ENCODE assay signal across 16 cellular contexts in the genomic region with DNA sequence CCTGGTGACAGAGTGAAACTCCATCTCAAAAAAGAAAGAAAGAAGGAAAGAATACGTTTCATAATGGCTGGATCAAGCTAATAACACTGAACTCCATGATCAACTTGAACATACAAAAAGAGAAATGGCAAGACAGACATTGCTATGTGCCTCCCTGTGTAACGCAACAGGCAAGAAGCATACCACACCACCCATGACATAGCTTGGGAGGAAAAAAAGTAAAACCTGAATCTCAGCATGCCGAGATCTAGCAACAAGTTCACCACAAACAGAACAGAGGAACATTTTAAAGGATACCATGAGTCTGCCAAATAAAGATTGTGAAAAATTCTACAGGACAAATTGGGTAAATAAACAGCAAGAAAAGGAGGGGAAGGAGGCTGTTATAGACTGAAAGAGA. TPM values are rescaled to one million over a fixed set of nuclear protein-coding genes. Genes with fewer than 3 reads are reported as not detected.
DNase-seq lines count a peak whose midpoint lies in the region; ATAC-seq, FAIRE-seq and TF ChIP-seq lines count a peak whose summit lies in the region.
"Had no signal": no experiment of that assay in that cellular context is flagged by ENCODE, and none has a peak within 500 bp of the region (broad histone marks: within the 10 kb centered on the region; RNA-seq: fewer than 3 reads in every experiment).

No MANE protein-coding gene starts in this region.

- peaks cover 16% of the 10 kb centered on the region for H3K4me1 Mint-ChIP-seq in GM23338
- H3K4me1 Mint-ChIP-seq: CD4-positive, alpha-beta memory T cell had no signal

- H3K9me2 ChIP-seq in GM23338 (ENCODE audit: insufficient read depth) (no peaks in the 10 kb centered on the region), Karpas-422 (replicated peaks; ENCODE audit: insufficient read depth, low read length) (no peaks in the 10 kb centered on the region)

- ATAC-seq in GM23338, result no peak
- ATAC-seq: A549, GM12878 had no signal

- no peak overlapping the region for H3K23ac ChIP-seq in mesenchymal stem cell (ENCODE audit: low read length in 2 of 2)

- no peak overlapping the region for H3K18ac ChIP-seq in mesenchymal stem cell (ENCODE audit: low read depth in 1 of 2, low read length in 2 of 2)

- H3K4me3 ChIP-seq in GM23338 (no peak overlapping the region), mesenchymal stem cell (ENCODE audit: insufficient read depth in 1 of 2, low read depth in 1 of 2, low read length in 2 of 2) (no peak overlapping the region), smooth muscle cell (no peak overlapping the region), Karpas-422 (ENCODE audit: low read length) (no peak overlapping the region)
- H3K4me3 ChIP-seq: A549, GM12878 had no signal

- H3K9ac ChIP-seq in mesenchymal stem cell (ENCODE audit: low read length) (no peak overlapping the region), smooth muscle cell (ENCODE audit: low read depth) (no peak overlapping the region), Karpas-422 (ENCODE audit: low read length) (no peak overlapping the region)

- peaks cover 13% of the 10 kb centered on the region for H3K79me1 ChIP-seq in mesenchymal stem cell (replicated peaks; ENCODE audit: low read length, poor library complexity, severe bottlenecking)

- DNase-seq in GM23338 (ENCODE audit: low spot score) (no peak), H54 (ENCODE audit: insufficient read length, low spot score) (no peak), mesenchymal stem cell (no peak), smooth muscle cell (lab: John Stamatoyannopoulos, UW; ENCODE audit: unreplicated experiment) (no peak), Karpas-422 (no peak), SK-N-DZ (ENCODE audit: low spot score) (no peak)
- no peak for DNase-seq in stimulated activated CD4-positive, alpha-beta T cell treated with anti-CD3 and anti-CD28 coated beads, Interleukin-2, amount 100 ng/mL, for 48 hours
- DNase-seq: BE2C; CD4-positive, alpha-beta memory T cell; DMS79; H7 had no signal

- H2BK120ac ChIP-seq in mesenchymal stem cell (ENCODE audit: low read depth, low read length), result no peak overlapping the region

- H3K27ac Mint-ChIP-seq in GM23338, result peak overlapping the region; percentile 31; the same call in 1 of the 2 replicates
- H3K27ac Mint-ChIP-seq: CD4-positive, alpha-beta memory T cell had no signal

- no peaks in the 10 kb centered on the region for H3K27me3 ChIP-seq in GM23338 (ENCODE audit: insufficient read depth)
- no peaks in the 10 kb centered on the region for H3K27me3 ChIP-seq in mesenchymal stem cell (ENCODE audit: control insufficient read depth in 1 of 2, insufficient read depth in 1 of 2, low read length in 2 of 2)
- H3K27me3 ChIP-seq in smooth muscle cell (ENCODE audit: low read depth), result no peaks in the 10 kb centered on the region
- no peaks in the 10 kb centered on the region for H3K27me3 ChIP-seq in Karpas-422 (ENCODE audit: low read length)

- no peak overlapping the region for H2BK15ac ChIP-seq in mesenchymal stem cell (ENCODE audit: low read depth, poor library complexity, severe bottlenecking)

- H3K9me3 ChIP-seq in mesenchymal stem cell (ENCODE audit: control insufficient read depth, low read length) (no peaks in the 10 kb centered on the region), smooth muscle cell (replicated peaks; ENCODE audit: low read depth) (no peaks in the 10 kb centered on the region), Karpas-422 (ENCODE audit: low read length) (no peaks in the 10 kb centered on the region)
- H3K9me3 ChIP-seq: A549, BE2C had no signal

- H3K14ac ChIP-seq in mesenchymal stem cell (ENCODE audit: low read length in 2 of 2), result no peak overlapping the region

- TF ChIP-seq CTCF in GM23338 (conservative IDR thresholded peaks at IDR 0.05; ENCODE audit: low read depth in 2 of 2) (0 out of 4 replicates have a peak, but pooled peaks of 1 of the 2 experiments have one; percentile 19), smooth muscle cell (IDR thresholded peaks at IDR 0.05; ENCODE audit: borderline replicate concordance, insufficient read depth, poor library complexity, severe bottlenecking) (no peak)

- peaks cover 5% of the 10 kb centered on the region for H4K20me1 ChIP-seq in GM23338 (replicated peaks; ENCODE audit: insufficient read depth)
- H4K20me1 ChIP-seq in smooth muscle cell (ENCODE audit: low read depth), result peaks cover 33% of the 10 kb centered on the region
- H4K20me1 ChIP-seq in Karpas-422 (ENCODE audit: insufficient read depth, low read depth, low read length), result no peaks in the 10 kb centered on the region

- peaks cover 4% of the 10 kb centered on the region; the same call in 2 of the 3 replicates for H3K36me3 Mint-ChIP-seq in GM23338 (ENCODE audit: low read depth)
- H3K36me3 Mint-ChIP-seq: CD4-positive, alpha-beta memory T cell had no signal

- no peak overlapping the region for H3K4me3 Mint-ChIP-seq in GM23338
- H3K4me3 Mint-ChIP-seq: CD4-positive, alpha-beta memory T cell had no signal

- H3K4me2 ChIP-seq in GM23338 (no peak overlapping the region), mesenchymal stem cell (ENCODE audit: low read length, poor library complexity, severe bottlenecking) (no peak overlapping the region), smooth muscle cell (no peak overlapping the region), Karpas-422 (ENCODE audit: low read depth, low read length, poor library complexity, severe bottlenecking) (no peak overlapping the region)
- H3K4me2 ChIP-seq: A549 had no signal

- no peak overlapping the region for H3K4ac ChIP-seq in mesenchymal stem cell (ENCODE audit: low read depth in 1 of 2, low read length in 2 of 2)

- no peak for TF ChIP-seq POLR2A in H54 (IDR thresholded peaks at IDR 0.05; ENCODE audit: low read depth, low read length)

- FAIRE-seq in H54 (lab: Jason Lieb, UNC), result peak; percentile 48
- FAIRE-seq: A549, GM12878, GM18507 had no signal

- no peak overlapping the region for H4K91ac ChIP-seq in mesenchymal stem cell (ENCODE audit: low read length)

- H4K8ac ChIP-seq in mesenchymal stem cell (ENCODE audit: low read length), result no peak overlapping the region

- H2AFZ ChIP-seq in GM23338, result no peak overlapping the region
- no peak overlapping the region for H2AFZ ChIP-seq in mesenchymal stem cell (ENCODE audit: low read depth, low read length)
- H2AFZ ChIP-seq in smooth muscle cell (ENCODE audit: low read depth), result no peak overlapping the region
- no peak overlapping the region for H2AFZ ChIP-seq in Karpas-422 (ENCODE audit: low read length)

- H3K4me1 ChIP-seq in GM23338 (ENCODE audit: insufficient read depth), result peaks cover 11% of the 10 kb centered on the region
- H3K4me1 ChIP-seq in mesenchymal stem cell (ENCODE audit: control insufficient read depth, insufficient read depth, low read depth, low read length), result peaks cover 4% of the 10 kb centered on the region
- H3K4me1 ChIP-seq in smooth muscle cell (ENCODE audit: low read depth), result peaks cover 8% of the 10 kb centered on the region
- H3K4me1 ChIP-seq in Karpas-422 (ENCODE audit: low read length), result no peaks in the 10 kb centered on the region
- H3K4me1 ChIP-seq: A549, BE2C had no signal

- 100% methylated on average over 1 of the region's 3 CpGs for WGBS in mesenchymal stem cell
- 78% methylated on average over 3 of the region's 3 CpGs for WGBS in smooth muscle cell (ENCODE audit: low lambda C conversion rate)

- no peaks in the 10 kb centered on the region for H3K9me3 Mint-ChIP-seq in GM23338

- no peak overlapping the region for H2BK5ac ChIP-seq in mesenchymal stem cell (ENCODE audit: low read depth, low read length, poor library complexity, severe bottlenecking)

- H3K79me2 ChIP-seq in GM23338 (replicated peaks; ENCODE audit: insufficient read depth), result peaks cover 100% of the 10 kb centered on the region
- H3K79me2 ChIP-seq in smooth muscle cell (ENCODE audit: low read depth), result peaks cover 24% of the 10 kb centered on the region
- H3K79me2 ChIP-seq in Karpas-422 (ENCODE audit: low read length), result no peaks in the 10 kb centered on the region

- H2AK5ac ChIP-seq in mesenchymal stem cell (ENCODE audit: low read length, severe bottlenecking), result peak overlapping the region; percentile 49

- H3K27ac ChIP-seq in GM23338 (ENCODE audit: low read depth) (no peak overlapping the region), mesenchymal stem cell (ENCODE audit: low read length, poor library complexity, severe bottlenecking) (no peak overlapping the region), smooth muscle cell (ENCODE audit: low read depth) (peak overlapping the region; percentile 44), Karpas-422 (ENCODE audit: low read length) (no peak overlapping the region)
- H3K27ac ChIP-seq: A549, C4-2B, HL-60 had no signal

- no peak overlapping the region for H2BK12ac ChIP-seq in mesenchymal stem cell (ENCODE audit: low read length in 2 of 2)

- H3K27me3 Mint-ChIP-seq in GM23338 (ENCODE audit: insufficient read depth, low read depth, poor library complexity), result no peaks in the 10 kb centered on the region

- H3K36me3 ChIP-seq in GM23338 (ENCODE audit: insufficient read depth), result no peaks in the 10 kb centered on the region
- no peaks in the 10 kb centered on the region for H3K36me3 ChIP-seq in mesenchymal stem cell (ENCODE audit: control insufficient read depth in 1 of 2, insufficient read depth in 2 of 2, low read depth in 1 of 2, low read length in 2 of 2)
- no peaks in the 10 kb centered on the region for H3K36me3 ChIP-seq in smooth muscle cell (ENCODE audit: low read depth)
- H3K36me3 ChIP-seq in Karpas-422 (ENCODE audit: insufficient read depth, low read length), result no peaks in the 10 kb centered on the region
- H3K36me3 ChIP-seq: BE2C had no signal

- no peaks in the 10 kb centered on the region for H3F3A ChIP-seq in GM23338 (replicated peaks; ENCODE audit: low read depth)
- H3F3A ChIP-seq in smooth muscle cell (ENCODE audit: low read depth), result no peaks in the 10 kb centered on the region

RNA-seq across cellular contexts. Expression of gene HOMER1, which starts 26.7 kb away (rescaled TPM):
- total RNA-seq in GM23338 (2014; rRNA removed; shearing (Covaris generic)), result 45.1 and 46.3 TPM in 2 replicates
- polyA plus RNA-seq in GM23338 (2016; fragmentation: Nextera tagmentation; extraction: Ambion mirVana), result 77.9 and 80.3 TPM in 2 replicates
- 23.2 TPM for polyA plus RNA-seq in mesenchymal stem cell (2013, experiment 1 of 2)
- 20.9 TPM for polyA plus RNA-seq in mesenchymal stem cell (2013, experiment 2 of 2)
- 12.7 and 14.9 TPM in 2 replicates for total RNA-seq in smooth muscle cell
- polyA plus RNA-seq in smooth muscle cell, result 4.4 and 7.2 TPM in 2 replicates
- 0.43 and 1.1 TPM in 2 replicates for total RNA-seq in Karpas-422 (2014; rRNA removed; shearing (Covaris generic); ENCODE audit: low replicate concordance)
- polyA plus RNA-seq in SK-N-DZ (2014; cell fraction: cytosol; rRNA removed), result 5.9 and 7.5 TPM in 2 replicates
- polyA plus RNA-seq in SK-N-DZ (2014; cell fraction: nucleus; rRNA removed), result 4.1 and 7.0 TPM in 2 replicates
